24 cellular contexts compared by ENCODE assay signal in the genomic region with DNA sequence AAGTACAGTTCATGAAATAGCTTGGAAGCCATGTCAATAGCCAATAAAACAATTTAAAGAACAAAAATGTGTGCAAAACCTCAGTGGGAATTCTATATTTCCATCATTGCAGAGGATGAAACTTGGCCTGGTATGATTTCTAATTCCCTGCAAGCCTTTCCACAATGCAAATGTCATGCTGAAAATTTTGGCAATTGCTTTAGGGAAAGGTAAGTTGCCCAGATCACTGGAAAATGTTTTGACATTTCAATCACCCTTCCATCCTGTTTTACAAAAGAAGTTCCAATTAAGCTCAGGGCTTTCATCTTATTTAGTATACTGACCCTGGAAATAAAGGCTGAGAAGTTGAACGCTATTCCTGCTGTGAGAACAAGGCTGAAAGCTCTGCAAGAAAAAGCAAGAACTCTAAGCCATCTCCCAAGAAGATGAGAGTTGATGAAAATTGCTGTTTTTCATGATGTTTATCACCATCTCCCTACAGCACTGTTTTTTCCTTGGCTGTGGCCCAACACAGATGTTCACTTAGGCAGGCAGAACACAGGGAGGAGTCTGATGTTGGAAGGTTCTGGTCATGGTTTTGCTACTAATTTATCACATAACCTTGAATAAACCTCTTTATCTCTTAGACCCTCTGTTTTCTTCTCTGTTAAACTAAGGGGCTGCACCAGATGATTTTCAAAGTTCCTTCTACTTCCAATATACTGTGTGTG.
DNase-seq lines count a peak whose midpoint lies in the region; ATAC-seq, FAIRE-seq and TF ChIP-seq lines count a peak whose summit lies in the region.
"Had no signal": no experiment of that assay in that cellular context is flagged by ENCODE, and none has a peak within 500 bp of the region (broad histone marks: within the 10 kb centered on the region; RNA-seq: fewer than 3 reads in every experiment).

No MANE protein-coding gene starts in this region.

- H3K27me3 ChIP-seq in heart left ventricle (peaks cover 0 to 4% (median 0%) of the 10 kb centered on the region in 9 donors), right atrium auricular region (no peaks in the 10 kb centered on the region), uterus (no peaks in the 10 kb centered on the region), prostate gland (replicated peaks; ENCODE audit: insufficient read depth) (no peaks in the 10 kb centered on the region)
- H3K27me3 ChIP-seq: MG63, spleen, suprapubic skin, vagina had no signal

- H3K36me3 ChIP-seq in heart left ventricle = no peaks in the 10 kb centered on the region
- no peaks in the 10 kb centered on the region for H3K36me3 ChIP-seq in right atrium auricular region
- no peaks in the 10 kb centered on the region for H3K36me3 ChIP-seq in uterus
- no peaks in the 10 kb centered on the region for H3K36me3 ChIP-seq in prostate gland
- H3K36me3 ChIP-seq: MG63, spleen, suprapubic skin, vagina had no signal

- peak in 1 of 4 donors; percentile 47 for ATAC-seq in heart left ventricle
- ATAC-seq: A549; stimulated activated memory B cell treated with anti-CD40 and anti-IgM and Interleukin-4, amounts not matched to agents 10 μg/mL and 1 μg/mL and 100 μg/mL, for 72 hours had no signal

- intact Hi-C loops in heart left ventricle (cut with DNase I) = no loop called here
- intact Hi-C loops in uterus (cut with DNase I; ENCODE audit: low total_unique reads) = no loop called here
- intact Hi-C loops in prostate gland (cut with DNase I) = no loop called here

- H3K4me3 ChIP-seq in heart left ventricle = no peak overlapping the region
- no peak overlapping the region for H3K4me3 ChIP-seq in right atrium auricular region
- no peak overlapping the region for H3K4me3 ChIP-seq in uterus
- H3K4me3 ChIP-seq in prostate gland = no peak overlapping the region
- H3K4me3 ChIP-seq: A549, MG63, spleen, suprapubic skin, vagina had no signal

- peak; percentile 90 for FAIRE-seq in endometrium (lab: Jason Lieb, UNC)
- FAIRE-seq: A549, RCC 7860 had no signal

- WGBS in heart left ventricle, 4 donors = 42 to 66% (median 54%) methylated on average over 1 of the region's 1 CpG
- WGBS in prostate gland = 60% methylated on average over 1 of the region's 1 CpG

- H3K27ac ChIP-seq in heart left ventricle = peak overlapping the region in 3 of 12 donors; percentile 2 to 24 (median 13)
- no peak overlapping the region for H3K27ac ChIP-seq in right atrium auricular region
- H3K27ac ChIP-seq in uterus = peak overlapping the region; percentile 38 to 70
- no peak overlapping the region for H3K27ac ChIP-seq in prostate gland
- H3K27ac ChIP-seq: A549, epithelial cell of prostate, spleen, suprapubic skin, vagina had no signal

- H3K4me1 ChIP-seq in heart left ventricle (peaks cover 0 to 20% (median 1%) of the 10 kb centered on the region in 12 donors), right atrium auricular region (no peaks in the 10 kb centered on the region), uterus (peaks cover 0 to 3% of the 10 kb centered on the region in 2 donors), prostate gland (replicated peaks) (no peaks in the 10 kb centered on the region)
- H3K4me1 ChIP-seq: A549, vagina had no signal

- H3K9me3 ChIP-seq in heart left ventricle (peaks cover 0 to 8% (median 1%) of the 10 kb centered on the region in 12 donors), right atrium auricular region (no peaks in the 10 kb centered on the region), uterus (no peaks in the 10 kb centered on the region), prostate gland (no peaks in the 10 kb centered on the region)
- H3K9me3 ChIP-seq: A549, MG63, suprapubic skin, vagina had no signal

- TF ChIP-seq POLR2A in heart left ventricle (IDR thresholded peaks at IDR 0.05) = no peak
- no peak for TF ChIP-seq POLR2A in uterus (IDR thresholded peaks at IDR 0.05)
- no peak for TF ChIP-seq POLR2A in prostate gland (IDR thresholded peaks at IDR 0.05)

- no peak for TF ChIP-seq CTCF in heart left ventricle (IDR thresholded peaks at IDR 0.05)
- TF ChIP-seq CTCF in right atrium auricular region (IDR thresholded peaks at IDR 0.05) = no peak
- no peak for TF ChIP-seq CTCF in uterus (IDR thresholded peaks at IDR 0.05)
- TF ChIP-seq CTCF in prostate gland (IDR thresholded peaks at IDR 0.05) = no peak

- DNase-seq in heart left ventricle (peak in 3 of 5 donors; percentile 25 to 46 (median 27)), right atrium auricular region (ENCODE audit: low spot score) (no peak), iris pigment epithelial cell (ENCODE audit: low read depth) (peak; percentile 76), uterus (peak; percentile 42 to 69), prostate gland (ENCODE audit: low spot score) (no peak), NCI-H146 (lab: John Stamatoyannopoulos, UW) (no peak), hepatic stellate cell (ENCODE audit: low spot score) (no peak)
- DNase-seq: activated CD4-positive, alpha-beta T cell treated with anti-CD3 and anti-CD28 coated beads, Interleukin-2, amount 50 U/mL, for 1 hour; activated naive CD4-positive, alpha-beta T cell treated with anti-CD3 and anti-CD28 coated beads, Interleukin-2, amount 10 ng/mL, durations not matched to agents 7 days and 5 days; aorta; central memory CD4-positive, alpha-beta T cell; glutamatergic neuron; GOT3; MG63; NCI-H524 treated with DMSO at 0.1 percent for 48 hours; spleen; stimulated activated CD4-positive, alpha-beta T cell treated with anti-CD3 and anti-CD28 coated beads, Interleukin-2, amount 100 ng/mL, for 48 hours had no signal

Comparison
In these comparisons a context has a peak if more than half of its experiments do, and no peak if none do; other contexts are left out.
1. DNase-seq: peak in heart left ventricle (3 of 5), iris pigment epithelial cell (single experiment) and uterus (2 of 2); none in right atrium auricular region (single experiment), prostate gland (single experiment), NCI-H146 (single experiment) and hepatic stellate cell (single experiment).
2. H3K27ac ChIP-seq: peak in uterus (2 of 2); none in right atrium auricular region (0 of 2) and prostate gland (0 of 2).